8 cellular contexts compared by ENCODE assay signal in genomic region chr1:92081031-92081430, GRCh38. TPM values are rescaled to one million over a fixed set of nuclear protein-coding genes. Genes with fewer than 3 reads are reported as not detected.
DNase-seq lines count a peak whose midpoint lies in the region; ATAC-seq, FAIRE-seq and TF ChIP-seq lines count a peak whose summit lies in the region.

No MANE protein-coding gene starts in this region.

- H3K36me3 ChIP-seq in right atrium auricular region, result no peaks in the 10 kb centered on the region
- H3K36me3 ChIP-seq in mucosa of descending colon (ENCODE audit: low read depth), result no peaks in the 10 kb centered on the region
- H3K36me3 ChIP-seq in aorta (ENCODE audit: control insufficient read depth in 1 of 2, insufficient read depth in 2 of 2, low read length in 1 of 2), result no peaks in the 10 kb centered on the region

- WGBS in aorta, 2 donors, result 36 to 39% methylated on average over 4 of the region's 4 CpGs

- ATAC-seq in Right ventricle myocardium superior (ENCODE audit: poor library complexity), result no peak
- ATAC-seq in mucosa of descending colon, result no peak
- no peak for ATAC-seq in aorta (ENCODE audit: low FRiP score)
- ATAC-seq in HG02588 (IDR thresholded peaks at IDR 0.05; ENCODE audit: unreplicated experiment), result no peak

- H3K4me3 ChIP-seq in right atrium auricular region (peak overlapping the region; percentile 59 to 73), mucosa of descending colon (peak overlapping the region; percentile 56), aorta (ENCODE audit: low read length in 2 of 2) (peak overlapping the region; percentile 61 to 68)

- DNase-seq in right atrium auricular region (ENCODE audit: low spot score), result no peak
- no peak for DNase-seq in Right ventricle myocardium superior
- DNase-seq in caudate nucleus (lab: John Stamatoyannopoulos, UW), result no peak
- DNase-seq in mucosa of descending colon, result no peak
- DNase-seq in aorta, result no peak
- no peak for DNase-seq in RCC 7860 (ENCODE audit: low spot score)
- no peak for DNase-seq in NCI-H1105 (lab: John Stamatoyannopoulos, UW)

- H3K9me3 ChIP-seq in right atrium auricular region (peaks cover 2 to 13% of the 10 kb centered on the region in 2 donors), mucosa of descending colon (peaks cover 16% of the 10 kb centered on the region), aorta (ENCODE audit: control insufficient read depth, low read length) (no peaks in the 10 kb centered on the region)

- no peak for FAIRE-seq in RCC 7860 (lab: Jason Lieb, UNC)

- H3K27ac ChIP-seq in right atrium auricular region (peak overlapping the region; percentile 67 to 70), caudate nucleus (ENCODE audit: low read depth, low read length) (peak overlapping the region; percentile 90), aorta (ENCODE audit: low read depth in 1 of 2, low read length in 2 of 2) (no peak overlapping the region)

- intact Hi-C loops in Right ventricle myocardium superior (cut with DNase I) (no loop called here), mucosa of descending colon (cut with DNase I, micrococcal nuclease) (no loop called here), aorta (cut with DNase I) (no loop called here)

- TF ChIP-seq CTCF in right atrium auricular region (IDR thresholded peaks at IDR 0.05) (no peak), mucosa of descending colon (IDR thresholded peaks at IDR 0.05) (no peak)

- H3K27me3 ChIP-seq in right atrium auricular region (no peaks in the 10 kb centered on the region), aorta (ENCODE audit: control insufficient read depth in 1 of 2, insufficient read depth in 2 of 2, low read length in 1 of 2) (no peaks in the 10 kb centered on the region)

- peaks cover 0 to 6% of the 10 kb centered on the region in 2 donors for H3K4me1 ChIP-seq in right atrium auricular region
- H3K4me1 ChIP-seq in mucosa of descending colon (ENCODE audit: low read depth), result no peaks in the 10 kb centered on the region
- no peaks in the 10 kb centered on the region for H3K4me1 ChIP-seq in aorta (ENCODE audit: control insufficient read depth in 1 of 2, insufficient read depth in 2 of 2, low read length in 2 of 2)

RNA-seq across cellular contexts. Expression of gene BTBD8, which starts 0.9 kb away (rescaled TPM):
- 1 to 10 TPM; 4.2 to 6.5 TPM for total RNA-seq in right atrium auricular region
- total RNA-seq in Right ventricle myocardium superior, result 5.9 TPM
- total RNA-seq in mucosa of descending colon, result 1 to 10 TPM; 3.5 to 8.0 (median 7.1) TPM
- 1 to 10 TPM; 4.9 to 8.3 TPM for total RNA-seq in aorta
- polyA plus RNA-seq in aorta, result 1 to 10 TPM in 1 of 2 donors, under 1 TPM in 1; 0.50 to 2.3 TPM

RNA-seq across cellular contexts. Expression of gene SETSIP, which starts 5.8 kb away (rescaled TPM):
- total RNA-seq in right atrium auricular region, result not detected
- not detected for total RNA-seq in Right ventricle myocardium superior
- not detected for total RNA-seq in mucosa of descending colon
- not detected for total RNA-seq in aorta
- under 1 TPM in 1 of 2 donors, not detected in 1; 0.50 TPM for polyA plus RNA-seq in aorta

RNA-seq across cellular contexts. Expression of gene EPHX4, which starts 51.2 kb away (rescaled TPM):
- not detected for total RNA-seq in right atrium auricular region
- total RNA-seq in Right ventricle myocardium superior, result not detected
- under 1 TPM in 1 of 3 donors, not detected in 2; 0.60 TPM for total RNA-seq in mucosa of descending colon
- under 1 TPM; 0.71 to 0.96 TPM for total RNA-seq in aorta
- polyA plus RNA-seq in aorta, result not detected

Comparison
In these comparisons a context has a peak if more than half of its experiments do, and no peak if none do; other contexts are left out.
1. H3K27ac ChIP-seq: peak in right atrium auricular region (2 of 2) and caudate nucleus (single experiment); none in aorta (0 of 2).
2. Peak in every context shown above with its lines, with median percentiles within 50 percentile points of each other: H3K4me3 ChIP-seq.